ENCODE assay signal across 14 cellular contexts in genomic region chr17:18409321-18409720, GRCh38. TPM values are rescaled to one million over a fixed set of nuclear protein-coding genes. Genes with fewer than 3 reads are reported as not detected.
DNase-seq lines count a peak whose midpoint lies in the region; FAIRE-seq and TF ChIP-seq lines count a peak whose summit lies in the region.
"Not testable (repeated sequence)": the region's sequence is repeated elsewhere in the genome, so short reads cannot be mapped to it uniquely, and the experiment has no call there.
"Had no signal": no experiment of that assay in that cellular context is flagged by ENCODE, and none has a peak within 500 bp of the region (broad histone marks: within the 10 kb centered on the region; RNA-seq: fewer than 3 reads in every experiment).

No MANE protein-coding gene starts in this region.

- DNase-seq in GM23248 (peak; percentile 40), MV-4-11 (lab: John Stamatoyannopoulos, UW) (peak; percentile 33), RCC 7860 (ENCODE audit: low spot score) (peak; percentile 26), epithelial cell of esophagus (ENCODE audit: low read depth) (peak; percentile 62), pons (ENCODE audit: low spot score) (peak; percentile 3)
- not testable (repeated sequence) for DNase-seq in activated T-helper 2 cell treated with anti-CD3 and anti-CD28 coated beads, Interferon-gamma antibody, Interleukin-2, Interleukin-4, amounts not matched to agents 10 μg/mL and 5 μg/mL and 100 μg/mL, durations not matched to agents 14 hours and 24 hours and 36 hours (ENCODE audit: low spot score)

- peaks cover 18% of the 10 kb centered on the region for H3K4me1 Mint-ChIP-seq in activated T-helper 2 cell treated with anti-CD3 and anti-CD28 coated beads, Interferon-gamma antibody, Interleukin-2, Interleukin-4, amounts not matched to agents 10 μg/mL and 5 μg/mL and 100 μg/mL, durations not matched to agents 14 hours and 24 hours and 36 hours (ENCODE audit: low read depth)

- H3K9me3 Mint-ChIP-seq in activated T-helper 2 cell treated with anti-CD3 and anti-CD28 coated beads, Interferon-gamma antibody, Interleukin-2, Interleukin-4, amounts not matched to agents 10 μg/mL and 5 μg/mL and 100 μg/mL, durations not matched to agents 14 hours and 24 hours and 36 hours: not testable (repeated sequence)

- H3K27ac Mint-ChIP-seq in activated T-helper 2 cell treated with anti-CD3 and anti-CD28 coated beads, Interferon-gamma antibody, Interleukin-2, Interleukin-4, amounts not matched to agents 10 μg/mL and 5 μg/mL and 100 μg/mL, durations not matched to agents 14 hours and 24 hours and 36 hours: peak overlapping the region; percentile 3

- in situ Hi-C loops in GM23248 (cut with MboI): not testable (repeated sequence)

- WGBS in GM23248 (ENCODE audit: low coverage in 1 of 2, low lambda C conversion rate in 2 of 2, missing lambda C conversion rate in 2 of 2), 2 experiments: 23 to 24% methylated on average over 6 of the region's 6 CpGs

- peak overlapping the region; percentile 34 for H3K4me3 Mint-ChIP-seq in activated T-helper 2 cell treated with anti-CD3 and anti-CD28 coated beads, Interferon-gamma antibody, Interleukin-2, Interleukin-4, amounts not matched to agents 10 μg/mL and 5 μg/mL and 100 μg/mL, durations not matched to agents 14 hours and 24 hours and 36 hours (ENCODE audit: low read depth)

- not testable (repeated sequence) for H3K36me3 Mint-ChIP-seq in activated T-helper 2 cell treated with anti-CD3 and anti-CD28 coated beads, Interferon-gamma antibody, Interleukin-2, Interleukin-4, amounts not matched to agents 10 μg/mL and 5 μg/mL and 100 μg/mL, durations not matched to agents 14 hours and 24 hours and 36 hours (ENCODE audit: low read depth)

- not testable (repeated sequence) for H3K27me3 ChIP-seq in BLaER1 treated with 17β-estradiol and CSF1 and Interleukin-3, amounts not matched to agents 10 nM and 100 nM; GM23248 (replicated peaks; ENCODE audit: insufficient read depth)

- H3K4me3 ChIP-seq in BLaER1 treated with 17β-estradiol and CSF1 and Interleukin-3, amounts not matched to agents 10 nM and 100 nM; epithelial cell of esophagus (ENCODE audit: low read length): not testable (repeated sequence)
- 0 out of 2 replicates have a peak overlapping the region, but pooled peaks have one; percentile 3 for H3K4me3 ChIP-seq in GM23248

- not testable (repeated sequence) for H3K9ac ChIP-seq in BLaER1 treated with 17β-estradiol and CSF1 and Interleukin-3, amounts not matched to agents 10 nM and 100 nM; GM23248

- not testable (repeated sequence) for H3K9me3 ChIP-seq in BLaER1 treated with 17β-estradiol and CSF1 and Interleukin-3, amounts not matched to agents 10 nM and 100 nM (replicated peaks in 1 of 11); GM23248 (ENCODE audit: low read depth)

- H3K4me2 ChIP-seq in BLaER1 treated with 17β-estradiol and CSF1 and Interleukin-3, amounts not matched to agents 10 nM and 100 nM: peak overlapping the region in 10 of 11 experiments; percentile 11 to 51 (median 35); a peak in 15 of 22 replicates
- peak overlapping the region; percentile 3 for H3K4me2 ChIP-seq in GM23248 (ENCODE audit: unreplicated experiment)

- H2AFZ ChIP-seq in GM23248: not testable (repeated sequence)

- H3K4me1 ChIP-seq in BLaER1 treated with 17β-estradiol and CSF1 and Interleukin-3, amounts not matched to agents 10 nM and 100 nM: peaks cover 4 to 19% (median 15%) of the 10 kb centered on the region in 10 experiments; a peak in 17 of 20 replicates
- H3K4me1 ChIP-seq in GM23248 (ENCODE audit: insufficient read depth): peaks cover 13% of the 10 kb centered on the region

- not testable (repeated sequence) for H3K79me2 ChIP-seq in GM23248 (ENCODE audit: insufficient read depth)

- intact Hi-C loops in activated T-helper 2 cell treated with anti-CD3 and anti-CD28 coated beads, Interferon-gamma antibody, Interleukin-2, Interleukin-4, amounts not matched to agents 10 μg/mL and 5 μg/mL and 100 μg/mL, durations not matched to agents 14 hours and 24 hours and 36 hours (cut with micrococcal nuclease): not testable (repeated sequence)

- not testable (repeated sequence) for H4K20me1 ChIP-seq in BLaER1 treated with 17β-estradiol and CSF1 and Interleukin-3, amounts not matched to agents 10 nM and 100 nM; GM23248 (ENCODE audit: insufficient read depth)

- not testable (repeated sequence) for H3K27ac ChIP-seq in BLaER1 treated with 17β-estradiol and CSF1 and Interleukin-3, amounts not matched to agents 10 nM and 100 nM; GM23248

- H3F3A ChIP-seq in GM23248 (ENCODE audit: insufficient read depth): peaks cover 12% of the 10 kb centered on the region; the same call in 1 of the 2 replicates

- H3K9me2 ChIP-seq in GM23248 (ENCODE audit: insufficient read depth): not testable (repeated sequence)

- H3K36me3 ChIP-seq in BLaER1 treated with 17β-estradiol and CSF1 and Interleukin-3, amounts not matched to agents 10 nM and 100 nM; GM23248 (ENCODE audit: low read depth): not testable (repeated sequence)

- FAIRE-seq in RCC 7860 (lab: Jason Lieb, UNC) (peak; percentile 91), islet of Langerhans (lab: Jason Lieb, UNC) (peak; percentile 24)

- not testable (repeated sequence) for H3K27me3 Mint-ChIP-seq in activated T-helper 2 cell treated with anti-CD3 and anti-CD28 coated beads, Interferon-gamma antibody, Interleukin-2, Interleukin-4, amounts not matched to agents 10 μg/mL and 5 μg/mL and 100 μg/mL, durations not matched to agents 14 hours and 24 hours and 36 hours (ENCODE audit: low read depth)

- not testable (repeated sequence) for TF ChIP-seq CTCF in epithelial cell of esophagus (IDR thresholded peaks at IDR 0.05; ENCODE audit: insufficient read depth, low read depth, low read length, missing control alignments)

RNA-seq across cellular contexts. Expression of gene EVPLL, which starts 31.7 kb away (rescaled TPM):
- not detected in 2 replicates for total RNA-seq in GM23248 (2014; rRNA removed; shearing (Covaris generic))
- polyA plus RNA-seq in GM23248 (2016; fragmentation: Nextera tagmentation; extraction: Ambion mirVana): not detected in 2 replicates
- not detected in 2 replicates for total RNA-seq in activated T-helper 2 cell treated with anti-CD3 and anti-CD28 coated beads, Interferon-gamma antibody, Interleukin-2, Interleukin-4, amounts not matched to agents 10 μg/mL and 5 μg/mL and 100 μg/mL, durations not matched to agents 14 hours and 24 hours and 36 hours
- total RNA-seq: activated T-cell treated with anti-CD3 and anti-CD28 coated beads, Interleukin-2, amount 50 U/mL, for 72 hours; frontal cortex; H1; psoas muscle; skeletal muscle tissue had no signal
- polyA plus RNA-seq: IgD-negative memory B cell had no signal

RNA-seq across cellular contexts. Expression of gene SHMT1, which starts 46.0 kb away (rescaled TPM):
- total RNA-seq in GM23248 (2014; rRNA removed; shearing (Covaris generic)): 1.8 and 3.5 TPM in 2 replicates
- 5.1 and 5.9 TPM in 2 replicates for polyA plus RNA-seq in GM23248 (2016; fragmentation: Nextera tagmentation; extraction: Ambion mirVana)
- total RNA-seq in activated T-helper 2 cell treated with anti-CD3 and anti-CD28 coated beads, Interferon-gamma antibody, Interleukin-2, Interleukin-4, amounts not matched to agents 10 μg/mL and 5 μg/mL and 100 μg/mL, durations not matched to agents 14 hours and 24 hours and 36 hours: 60.3 and 65.7 TPM in 2 replicates

Comparison
In these comparisons a context has a peak if more than half of its experiments do, and no peak if none do; other contexts are left out.
1. RNA of gene SHMT1, which starts 46.0 kb away (total RNA-seq): 60.3 to 65.7 TPM in activated T-helper 2 cell treated with anti-CD3 and anti-CD28 coated beads, Interferon-gamma antibody, Interleukin-2, Interleukin-4, amounts not matched to agents 10 μg/mL and 5 μg/mL and 100 μg/mL, durations not matched to agents 14 hours and 24 hours and 36 hours; 1.8 to 3.5 TPM in GM23248; every median in the first group is over 10 times any median in the second.